1 cellular context compared by ENCODE assay signal in genomic region chr14:103089386-103090335, GRCh38.
TF ChIP-seq lines count a peak whose summit lies in the region.

No MANE protein-coding gene starts in this region.

TF ChIP-seq in HepG2, 621 proteins besides CTCF, POLR2A, EP300 and RAD21 (continues in another document):
- no peak for TF ChIP-seq ZNF451 (CRISPR knock-in tag; IDR thresholded peaks at IDR 0.05)
- TF ChIP-seq ZBTB4 (CRISPR knock-in tag; IDR thresholded peaks at IDR 0.05; ENCODE audit: borderline replicate concordance), result no peak
- TF ChIP-seq ZNF121 (CRISPR knock-in tag; IDR thresholded peaks at IDR 0.05), result no peak
- TF ChIP-seq, protein P1, sequence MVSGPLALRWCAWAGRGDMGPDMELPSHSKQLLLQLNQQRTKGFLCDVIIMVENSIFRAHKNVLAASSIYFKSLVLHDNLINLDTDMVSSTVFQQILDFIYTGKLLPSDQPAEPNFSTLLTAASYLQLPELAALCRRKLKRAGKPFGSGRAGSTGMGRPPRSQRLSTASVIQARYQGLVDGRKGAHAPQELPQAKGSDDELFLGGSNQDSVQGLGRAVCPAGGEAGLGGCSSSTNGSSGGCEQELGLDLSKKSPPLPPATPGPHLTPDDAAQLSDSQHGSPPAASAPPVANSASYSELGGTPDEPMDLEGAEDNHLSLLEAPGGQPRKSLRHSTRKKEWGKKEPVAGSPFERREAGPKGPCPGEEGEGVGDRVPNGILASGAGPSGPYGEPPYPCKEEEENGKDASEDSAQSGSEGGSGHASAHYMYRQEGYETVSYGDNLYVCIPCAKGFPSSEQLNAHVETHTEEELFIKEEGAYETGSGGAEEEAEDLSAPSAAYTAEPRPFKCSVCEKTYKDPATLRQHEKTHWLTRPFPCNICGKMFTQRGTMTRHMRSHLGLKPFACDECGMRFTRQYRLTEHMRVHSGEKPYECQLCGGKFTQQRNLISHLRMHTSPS (CRISPR knock-in tag; IDR thresholded peaks at IDR 0.05; ENCODE audit: low read depth), result peak; percentile 31; the same call in 1 of the 2 replicates
- no peak for TF ChIP-seq HHEX (CRISPR knock-in tag; IDR thresholded peaks at IDR 0.05)
- no peak for TF ChIP-seq SNRNP70 (IDR thresholded peaks at IDR 0.05; ENCODE audit: low read depth, low read length)
- TF ChIP-seq FOSL2 (CRISPR knock-in tag; IDR thresholded peaks at IDR 0.05), result no peak
- no peak for TF ChIP-seq ZBTB42 (CRISPR knock-in tag; IDR thresholded peaks at IDR 0.05)
- TF ChIP-seq TEAD3 (CRISPR knock-in tag; optimal IDR thresholded peaks at IDR 0.05; ENCODE audit: borderline replicate concordance), result no peak
- TF ChIP-seq SIN3B (IDR thresholded peaks at IDR 0.05; ENCODE audit: low read length), result no peak
- peak; percentile 46; the same call in 1 of the 2 replicates for TF ChIP-seq ELF1 (CRISPR knock-in tag; IDR thresholded peaks at IDR 0.05)
- TF ChIP-seq, protein P2, sequence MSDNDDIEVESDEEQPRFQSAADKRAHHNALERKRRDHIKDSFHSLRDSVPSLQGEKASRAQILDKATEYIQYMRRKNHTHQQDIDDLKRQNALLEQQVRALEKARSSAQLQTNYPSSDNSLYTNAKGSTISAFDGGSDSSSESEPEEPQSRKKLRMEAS (IDR thresholded peaks at IDR 0.05), result no peak
- TF ChIP-seq ZNF605 (CRISPR knock-in tag; IDR thresholded peaks at IDR 0.05), result no peak
- TF ChIP-seq SYNCRIP (IDR thresholded peaks at IDR 0.05; ENCODE audit: insufficient read depth, low read depth, low read length), result no peak
- TF ChIP-seq GLMP (CRISPR knock-in tag; IDR thresholded peaks at IDR 0.05; ENCODE audit: borderline replicate concordance), result no peak
- no peak for TF ChIP-seq ZNF501 (CRISPR knock-in tag; IDR thresholded peaks at IDR 0.05)
- no peak for TF ChIP-seq EHMT2 (IDR thresholded peaks at IDR 0.05; ENCODE audit: borderline replicate concordance, low read depth, low read length)
- peak; percentile 24; the same call in 1 of the 2 replicates for TF ChIP-seq GABPB1 (CRISPR knock-in tag; IDR thresholded peaks at IDR 0.05)
- peak; percentile 93 for TF ChIP-seq ZNF331 (CRISPR knock-in tag; IDR thresholded peaks at IDR 0.05)
- TF ChIP-seq TAF1 (CRISPR knock-in tag; IDR thresholded peaks at IDR 0.05), result no peak
- TF ChIP-seq MED13 (CRISPR knock-in tag; IDR thresholded peaks at IDR 0.05), result no peak
- no peak for TF ChIP-seq NFYC (CRISPR knock-in tag; IDR thresholded peaks at IDR 0.05)
- no peak for TF ChIP-seq NPAS2 (CRISPR knock-in tag; IDR thresholded peaks at IDR 0.05; ENCODE audit: borderline replicate concordance)
- 0 out of 2 replicates have a peak, but pooled peaks have one; percentile 47 for TF ChIP-seq AKAP8 (CRISPR knock-in tag; IDR thresholded peaks at IDR 0.05)
- no peak for TF ChIP-seq PTBP1 (IDR thresholded peaks at IDR 0.05; ENCODE audit: low read depth, low read length, poor library complexity, severe bottlenecking)
- peak; percentile 79 for TF ChIP-seq ZFX (CRISPR knock-in tag; IDR thresholded peaks at IDR 0.05; ENCODE audit: low read depth)
- TF ChIP-seq SAP130 (CRISPR knock-in tag; IDR thresholded peaks at IDR 0.05; ENCODE audit: low read depth), result peak; percentile 15; the same call in 1 of the 2 replicates
- 0 out of 2 replicates have a peak, but pooled peaks have one; percentile 48 for TF ChIP-seq EEA1 (CRISPR knock-in tag; IDR thresholded peaks at IDR 0.05; ENCODE audit: borderline replicate concordance)
- peak; percentile 52; the same call in 1 of the 2 replicates for TF ChIP-seq NRL (CRISPR knock-in tag; IDR thresholded peaks at IDR 0.05; ENCODE audit: borderline replicate concordance)
- no peak for TF ChIP-seq NKX3-1 (CRISPR knock-in tag; IDR thresholded peaks at IDR 0.05)
- TF ChIP-seq, protein P3, sequence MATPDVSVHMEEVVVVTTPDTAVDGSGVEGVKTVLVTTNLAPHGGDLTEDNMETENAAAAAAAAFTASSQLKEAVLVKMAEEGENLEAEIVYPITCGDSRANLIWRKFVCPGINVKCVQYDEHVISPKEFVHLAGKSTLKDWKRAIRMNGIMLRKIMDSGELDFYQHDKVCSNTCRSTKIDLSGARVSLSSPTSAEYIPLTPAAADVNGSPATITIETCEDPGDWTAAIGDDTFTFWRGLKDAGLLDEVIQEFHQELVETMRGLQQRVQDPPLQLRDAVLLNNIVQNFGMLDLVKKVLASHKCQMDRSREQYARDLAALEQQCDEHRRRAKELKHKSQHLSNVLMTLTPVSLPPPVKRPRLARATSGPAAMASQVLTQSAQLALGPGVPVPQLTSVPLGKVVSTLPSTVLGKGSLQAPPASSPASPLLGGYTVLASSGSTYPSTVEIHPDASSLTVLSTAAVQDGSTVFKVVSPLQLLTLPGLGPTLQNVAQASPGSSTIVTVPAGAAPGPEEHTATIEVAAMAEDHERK (CRISPR knock-in tag; IDR thresholded peaks at IDR 0.05; ENCODE audit: low read depth), result no peak
- no peak for TF ChIP-seq TFDP2 (CRISPR knock-in tag; IDR thresholded peaks at IDR 0.05)
- no peak for TF ChIP-seq ELK4 (CRISPR knock-in tag; IDR thresholded peaks at IDR 0.05; ENCODE audit: borderline replicate concordance)
- peak; percentile 27 for TF ChIP-seq ZBTB38 (CRISPR knock-in tag; IDR thresholded peaks at IDR 0.05)
- TF ChIP-seq ZNF687 (CRISPR knock-in tag; IDR thresholded peaks at IDR 0.05), result peak; percentile 70
- no peak for TF ChIP-seq ZZZ3 (CRISPR knock-in tag; IDR thresholded peaks at IDR 0.05; ENCODE audit: borderline replicate concordance)
- TF ChIP-seq HNRNPL (IDR thresholded peaks at IDR 0.05; ENCODE audit: low read depth, low read length), result peak; percentile 81; the same call in 1 of the 2 replicates
- TF ChIP-seq ZNF317 (CRISPR knock-in tag; IDR thresholded peaks at IDR 0.05), result no peak
- TF ChIP-seq ZBED4 (CRISPR knock-in tag; IDR thresholded peaks at IDR 0.05; ENCODE audit: borderline replicate concordance), result no peak
- TF ChIP-seq, protein P4, sequence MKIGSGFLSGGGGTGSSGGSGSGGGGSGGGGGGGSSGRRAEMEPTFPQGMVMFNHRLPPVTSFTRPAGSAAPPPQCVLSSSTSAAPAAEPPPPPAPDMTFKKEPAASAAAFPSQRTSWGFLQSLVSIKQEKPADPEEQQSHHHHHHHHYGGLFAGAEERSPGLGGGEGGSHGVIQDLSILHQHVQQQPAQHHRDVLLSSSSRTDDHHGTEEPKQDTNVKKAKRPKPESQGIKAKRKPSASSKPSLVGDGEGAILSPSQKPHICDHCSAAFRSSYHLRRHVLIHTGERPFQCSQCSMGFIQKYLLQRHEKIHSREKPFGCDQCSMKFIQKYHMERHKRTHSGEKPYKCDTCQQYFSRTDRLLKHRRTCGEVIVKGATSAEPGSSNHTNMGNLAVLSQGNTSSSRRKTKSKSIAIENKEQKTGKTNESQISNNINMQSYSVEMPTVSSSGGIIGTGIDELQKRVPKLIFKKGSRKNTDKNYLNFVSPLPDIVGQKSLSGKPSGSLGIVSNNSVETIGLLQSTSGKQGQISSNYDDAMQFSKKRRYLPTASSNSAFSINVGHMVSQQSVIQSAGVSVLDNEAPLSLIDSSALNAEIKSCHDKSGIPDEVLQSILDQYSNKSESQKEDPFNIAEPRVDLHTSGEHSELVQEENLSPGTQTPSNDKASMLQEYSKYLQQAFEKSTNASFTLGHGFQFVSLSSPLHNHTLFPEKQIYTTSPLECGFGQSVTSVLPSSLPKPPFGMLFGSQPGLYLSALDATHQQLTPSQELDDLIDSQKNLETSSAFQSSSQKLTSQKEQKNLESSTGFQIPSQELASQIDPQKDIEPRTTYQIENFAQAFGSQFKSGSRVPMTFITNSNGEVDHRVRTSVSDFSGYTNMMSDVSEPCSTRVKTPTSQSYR (CRISPR knock-in tag; IDR thresholded peaks at IDR 0.05; ENCODE audit: borderline replicate concordance), result no peak
